Comparison of ENCODE assay signal across 26 cellular contexts in genomic region chr18:9234528-9234927, GRCh38.
"Had no signal": no experiment of that assay in that cellular context is flagged by ENCODE, and none has a peak within 500 bp of the region (broad histone marks: within the 10 kb centered on the region; RNA-seq: fewer than 3 reads in every experiment).

No MANE protein-coding gene starts in this region.

- FAIRE-seq: astrocyte, bronchial epithelial cell, colon, endometrium, endothelial cell of umbilical vein had no signal

- DNase-seq: activated CD4-positive, alpha-beta memory T cell treated with anti-CD3 and anti-CD28 coated beads, Interleukin-2, amount 10 ng/mL, durations not matched to agents 7 days and 5 days; activated CD4-positive, alpha-beta T cell treated with anti-CD3 and anti-CD28 coated beads for 1 hour; activated CD4-positive, alpha-beta T cell treated with anti-CD3 and anti-CD28 coated beads for 4 hours; activated CD4-positive, alpha-beta T cell treated with anti-CD3 and anti-CD28 coated beads, Interleukin-2, amount 10 ng/mL, durations not matched to agents 7 days and 5 days; activated CD4-positive, alpha-beta T cell treated with anti-CD3 and anti-CD28 coated beads, Interleukin-2, amount 50 U/mL, for 4 hours; activated CD8-positive, alpha-beta memory T cell treated with anti-CD3 and anti-CD28 coated beads, Interleukin-2, amount 10 ng/mL, durations not matched to agents 7 days and 5 days; activated CD8-positive, alpha-beta memory T cell treated with anti-CD3 and anti-CD28 coated beads, Interleukin-2, amount 50 U/mL, for 4 hours; activated gamma-delta T cell; activated naive CD4-positive, alpha-beta T cell; activated naive CD4-positive, alpha-beta T cell treated with anti-CD3 and anti-CD28 coated beads, Interleukin-2, amount 10 ng/mL, durations not matched to agents 7 days and 5 days; activated naive CD8-positive, alpha-beta T cell treated with anti-CD3 and anti-CD28 coated beads, Interleukin-2, amount 10 ng/mL, durations not matched to agents 7 days and 5 days; activated T-cell treated with anti-CD3 and anti-CD28 coated beads, Interleukin-2, amount 50 U/mL, for 48 hours; brain microvascular endothelial cell; cortex of kidney; effector CD8-positive, alpha-beta T cell; esophagus squamous epithelium; foreskin melanocyte; heart right ventricle; T-helper 2 cell had no signal

- H3K4me3 Mint-ChIP-seq: activated CD4-positive, alpha-beta memory T cell treated with anti-CD3 and anti-CD28 coated beads, Interleukin-2, amount 10 ng/mL, durations not matched to agents 7 days and 5 days; activated CD4-positive, alpha-beta T cell treated with anti-CD3 and anti-CD28 coated beads, Interleukin-2, amount 10 ng/mL, durations not matched to agents 7 days and 5 days; activated CD8-positive, alpha-beta memory T cell treated with anti-CD3 and anti-CD28 coated beads, Interleukin-2, amount 10 ng/mL, durations not matched to agents 7 days and 5 days; activated naive CD4-positive, alpha-beta T cell treated with anti-CD3 and anti-CD28 coated beads, Interleukin-2, amount 10 ng/mL, durations not matched to agents 7 days and 5 days; activated naive CD8-positive, alpha-beta T cell treated with anti-CD3 and anti-CD28 coated beads, Interleukin-2, amount 10 ng/mL, durations not matched to agents 7 days and 5 days had no signal

- H3K4me3 ChIP-seq: esophagus squamous epithelium, gastroesophageal sphincter, heart right ventricle had no signal

- H3K36me3 ChIP-seq: brain microvascular endothelial cell had no signal

- H3K4me1 Mint-ChIP-seq: activated CD4-positive, alpha-beta T cell treated with anti-CD3 and anti-CD28 coated beads, Interleukin-2, amount 10 ng/mL, durations not matched to agents 7 days and 5 days; activated naive CD4-positive, alpha-beta T cell treated with anti-CD3 and anti-CD28 coated beads, Interleukin-2, amount 10 ng/mL, durations not matched to agents 7 days and 5 days; activated naive CD8-positive, alpha-beta T cell treated with anti-CD3 and anti-CD28 coated beads, Interleukin-2, amount 10 ng/mL, durations not matched to agents 7 days and 5 days had no signal

- H3K27ac ChIP-seq: brain microvascular endothelial cell, epithelial cell of prostate, esophagus squamous epithelium, gastroesophageal sphincter, heart right ventricle had no signal

- H3K27me3 Mint-ChIP-seq: activated CD4-positive, alpha-beta memory T cell treated with anti-CD3 and anti-CD28 coated beads, Interleukin-2, amount 10 ng/mL, durations not matched to agents 7 days and 5 days; activated CD4-positive, alpha-beta T cell treated with anti-CD3 and anti-CD28 coated beads, Interleukin-2, amount 10 ng/mL, durations not matched to agents 7 days and 5 days; activated CD8-positive, alpha-beta memory T cell treated with anti-CD3 and anti-CD28 coated beads, Interleukin-2, amount 10 ng/mL, durations not matched to agents 7 days and 5 days; activated naive CD4-positive, alpha-beta T cell treated with anti-CD3 and anti-CD28 coated beads, Interleukin-2, amount 10 ng/mL, durations not matched to agents 7 days and 5 days; activated naive CD8-positive, alpha-beta T cell treated with anti-CD3 and anti-CD28 coated beads, Interleukin-2, amount 10 ng/mL, durations not matched to agents 7 days and 5 days had no signal

- H3K27ac Mint-ChIP-seq: activated CD4-positive, alpha-beta memory T cell treated with anti-CD3 and anti-CD28 coated beads, Interleukin-2, amount 10 ng/mL, durations not matched to agents 7 days and 5 days; activated CD4-positive, alpha-beta T cell treated with anti-CD3 and anti-CD28 coated beads, Interleukin-2, amount 10 ng/mL, durations not matched to agents 7 days and 5 days; activated CD8-positive, alpha-beta memory T cell treated with anti-CD3 and anti-CD28 coated beads, Interleukin-2, amount 10 ng/mL, durations not matched to agents 7 days and 5 days; activated naive CD4-positive, alpha-beta T cell treated with anti-CD3 and anti-CD28 coated beads, Interleukin-2, amount 10 ng/mL, durations not matched to agents 7 days and 5 days; activated naive CD8-positive, alpha-beta T cell treated with anti-CD3 and anti-CD28 coated beads, Interleukin-2, amount 10 ng/mL, durations not matched to agents 7 days and 5 days had no signal

- H3K4me1 ChIP-seq: esophagus squamous epithelium, gastroesophageal sphincter had no signal

- ATAC-seq: activated CD8-positive, alpha-beta memory T cell treated with anti-CD3 and anti-CD28 coated beads, Interleukin-2, amount 10 ng/mL, durations not matched to agents 7 days and 5 days; gastroesophageal sphincter had no signal
